Comparison of ENCODE assay signal across 8 cellular contexts in the genomic region with DNA sequence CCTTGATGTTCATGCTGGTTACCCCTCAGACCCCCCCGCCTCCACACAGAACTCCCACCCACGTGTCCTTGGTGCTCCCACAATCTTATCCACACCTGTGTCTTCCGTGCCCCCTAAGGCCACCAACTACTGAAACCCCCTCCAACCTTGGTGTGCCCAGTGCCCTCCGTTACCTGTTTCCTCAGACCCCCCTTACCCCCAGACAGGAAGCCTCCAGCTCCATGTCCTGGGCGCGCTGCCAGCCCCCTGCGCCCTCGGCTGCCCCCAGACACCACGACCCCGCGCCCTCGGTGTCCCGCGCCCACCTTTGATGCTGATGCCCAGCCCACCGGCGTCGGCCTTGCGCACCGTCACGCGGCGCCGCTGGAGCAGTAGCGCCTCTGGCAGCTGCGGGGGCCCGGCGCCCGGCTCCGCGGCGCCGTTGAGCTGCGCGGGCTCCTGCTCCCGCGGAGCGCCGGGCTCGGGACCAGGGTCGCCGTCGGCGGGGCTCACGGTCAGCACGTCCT. TPM values are rescaled to one million over a fixed set of nuclear protein-coding genes. Genes with fewer than 3 reads are reported as not detected.
DNase-seq lines count a peak whose midpoint lies in the region; ATAC-seq and TF ChIP-seq lines count a peak whose summit lies in the region.

No MANE protein-coding gene starts in this region.

- H3K36me3 ChIP-seq in adipocyte (ENCODE audit: control insufficient read depth, insufficient read depth, low read length, severe bottlenecking): peaks cover 8% of the 10 kb centered on the region

- peak overlapping the region; percentile 89 for H3K9ac ChIP-seq in adipocyte (ENCODE audit: low read length)

- intact Hi-C loops in Right ventricle myocardium inferior (cut with DNase I): loop anchor here (1.0 kb wide), 1 partner anchor 24 kb away; no protein-coding TSS in a partner anchor
- intact Hi-C loops in cardiac septum (cut with DNase I): no loop called here

- no peak for TF ChIP-seq CTCF in LNCaP clone FGC (IDR thresholded peaks at IDR 0.05; ENCODE audit: control insufficient read depth, extremely low read depth, insufficient read depth)

- no peak for ATAC-seq in Right ventricle myocardium inferior

- H3K27me3 ChIP-seq in adipocyte (replicated peaks; ENCODE audit: control insufficient read depth, insufficient read depth, low read length): no peaks in the 10 kb centered on the region

- DNase-seq in Right ventricle myocardium inferior (ENCODE audit: missing footprints) (peak; percentile 72), cardiac septum (ENCODE audit: low spot score) (no peak), LNCaP clone FGC (ENCODE audit: low read depth) (no peak), adipocyte (ENCODE audit: low read depth) (peak; percentile 55), NCI-H146 (lab: John Stamatoyannopoulos, UW) (no peak), NCI-H226 (no peak)

- peaks cover 31% of the 10 kb centered on the region for H3K4me1 ChIP-seq in adipocyte (ENCODE audit: control insufficient read depth, insufficient read depth, low read length)

- H3K4me3 ChIP-seq in LNCaP clone FGC (ENCODE audit: low read depth, low read length) (peak overlapping the region; percentile 67), adipocyte (ENCODE audit: low read length) (peak overlapping the region; percentile 85), iPS-11a (ENCODE audit: low read depth, low read length) (peak overlapping the region; percentile 60), skin epidermis (peak overlapping the region; percentile 56 to 85 (median 70))

- H3K27ac ChIP-seq in skin epidermis: peak overlapping the region in 15 of 21 experiments; percentile 19 to 77 (median 53)

- H3K9me3 ChIP-seq in adipocyte (ENCODE audit: control insufficient read depth, low read length): no peaks in the 10 kb centered on the region

RNA-seq across cellular contexts. Expression of gene SNTA1, which starts 0.5 kb away (rescaled TPM):
- total RNA-seq in Right ventricle myocardium inferior (199 TPM), cardiac septum (167 TPM)

RNA-seq across cellular contexts. Expression of gene CDK5RAP1, which starts 41.7 kb away (rescaled TPM):
- total RNA-seq in Right ventricle myocardium inferior (18.3 TPM), cardiac septum (21.3 TPM)

RNA-seq across cellular contexts. Expression of gene CBFA2T2, which starts 46.8 kb away (rescaled TPM):
- total RNA-seq in Right ventricle myocardium inferior: 11.3 TPM
- total RNA-seq in cardiac septum: 11.2 TPM

Comparison
In these comparisons a context has a peak if more than half of its experiments do, and no peak if none do; other contexts are left out.
1. DNase-seq: peak in Right ventricle myocardium inferior (single experiment) and adipocyte (single experiment); none in cardiac septum (single experiment), LNCaP clone FGC (single experiment), NCI-H146 (single experiment) and NCI-H226 (single experiment).
2. Peak in every context shown above with its lines, with median percentiles within 50 percentile points of each other: H3K4me3 ChIP-seq.